ENCODE assay signal across 27 cellular contexts in genomic region chr2:39932198-39932597, GRCh38.
"Had no signal": no experiment of that assay in that cellular context is flagged by ENCODE, and none has a peak within 500 bp of the region (broad histone marks: within the 10 kb centered on the region; RNA-seq: fewer than 3 reads in every experiment).

No MANE protein-coding gene starts in this region.

- H3K9me3 ChIP-seq: heart left ventricle, left lung, lower lobe of right lung, thoracic aorta had no signal

- H3K4me3 ChIP-seq: coronary artery, dorsolateral prefrontal cortex, heart left ventricle, left lung, lower lobe of right lung, neural progenitor cell, skin epidermis, thoracic aorta had no signal

- DNase-seq: activated CD4-positive, alpha-beta memory T cell treated with anti-CD3 and anti-CD28 coated beads, Interleukin-2, amount 10 ng/mL, durations not matched to agents 7 days and 5 days; activated CD4-positive, alpha-beta T cell treated with anti-CD3 and anti-CD28 coated beads, Interleukin-2, amount 10 ng/mL, durations not matched to agents 7 days and 5 days; activated CD4-positive, CD25-positive, alpha-beta regulatory T cell treated with anti-CD3 and anti-CD28 coated beads, Interleukin-2, amount 50 U/mL, for 72 hours; activated CD8-positive, alpha-beta memory T cell treated with anti-CD3 and anti-CD28 coated beads, Interleukin-2, amount 50 U/mL, for 48 hours; activated T-cell treated with anti-CD3 and anti-CD28 coated beads, Interleukin-2, amount 50 U/mL, for 24 hours; anterior cingulate cortex; dorsolateral prefrontal cortex; effector memory CD4-positive, alpha-beta T cell; heart left ventricle; hypothalamus; immature natural killer cell; kidney glomerular epithelial cell; left lung; lower lobe of right lung; mesendoderm; natural killer cell; occipital lobe; stimulated activated CD4-positive, alpha-beta T cell treated with anti-CD3 and anti-CD28 coated beads, Interleukin-12 subunit alpha, Interleukin-12 subunit beta, amount 100 ng/mL, for 4 hours; stimulated activated CD4-positive, alpha-beta T cell treated with anti-CD3 and anti-CD28 coated beads, Interleukin-4, amount 100 ng/mL, for 1 hour; stimulated activated naive CD8-positive, alpha-beta T cell treated with anti-CD3 and anti-CD28 coated beads, Interleukin-15, Interleukin-2, amounts not matched to agents 100 U/mL and 50 U/mL, for 24 hours; T-helper 9 cell had no signal

- H3K36me3 ChIP-seq: heart left ventricle, left lung, lower lobe of right lung, neural progenitor cell, thoracic aorta had no signal

- FAIRE-seq: urothelium cell line had no signal

- H3K4me2 ChIP-seq: neural progenitor cell had no signal

- ATAC-seq: heart left ventricle; left lung; lower lobe of right lung; natural killer cell; sciatic nerve; stimulated activated naive CD8-positive, alpha-beta T cell treated with anti-CD3 and anti-CD28 coated beads, Interleukin-15, Interleukin-2, amounts not matched to agents 100 U/mL and 50 U/mL, for 24 hours had no signal

- H3K27ac ChIP-seq: coronary artery, dorsolateral prefrontal cortex, heart left ventricle, left lung, lower lobe of right lung, neural progenitor cell, skin epidermis, thoracic aorta had no signal

- H3K9ac ChIP-seq: neural progenitor cell had no signal

- H3K27me3 ChIP-seq: heart left ventricle, neural progenitor cell had no signal

- H2AFZ ChIP-seq: neural progenitor cell had no signal

- H3K4me1 ChIP-seq: heart left ventricle, left lung, lower lobe of right lung, neural progenitor cell had no signal
